In the genomic region with DNA sequence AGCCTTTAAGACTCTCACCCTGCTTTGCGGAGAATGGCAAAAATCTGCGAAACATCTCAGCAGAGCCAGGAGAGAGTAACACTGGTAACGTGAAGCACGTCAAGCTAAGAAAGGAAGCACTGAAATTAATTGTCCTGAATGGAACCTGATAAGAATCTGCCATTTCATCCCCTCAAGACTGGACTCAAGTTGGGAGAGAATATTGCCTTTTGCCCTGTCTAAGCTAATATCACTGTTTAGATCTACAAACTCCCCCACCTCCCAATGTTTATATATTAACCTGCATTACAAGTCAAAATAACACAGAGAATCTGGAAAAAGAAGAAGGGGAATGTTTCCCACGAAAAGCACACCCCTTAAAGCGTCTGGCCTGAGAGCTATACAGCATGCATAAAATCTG, we compare ENCODE assay signal across 1 cellular context.
TF ChIP-seq lines count a peak whose summit lies in the region.

No MANE protein-coding gene starts in this region.

TF ChIP-seq in K562, 482 proteins besides CTCF, POLR2A, EP300 and RAD21 (continued from another document):
- TF ChIP-seq, protein P1, sequence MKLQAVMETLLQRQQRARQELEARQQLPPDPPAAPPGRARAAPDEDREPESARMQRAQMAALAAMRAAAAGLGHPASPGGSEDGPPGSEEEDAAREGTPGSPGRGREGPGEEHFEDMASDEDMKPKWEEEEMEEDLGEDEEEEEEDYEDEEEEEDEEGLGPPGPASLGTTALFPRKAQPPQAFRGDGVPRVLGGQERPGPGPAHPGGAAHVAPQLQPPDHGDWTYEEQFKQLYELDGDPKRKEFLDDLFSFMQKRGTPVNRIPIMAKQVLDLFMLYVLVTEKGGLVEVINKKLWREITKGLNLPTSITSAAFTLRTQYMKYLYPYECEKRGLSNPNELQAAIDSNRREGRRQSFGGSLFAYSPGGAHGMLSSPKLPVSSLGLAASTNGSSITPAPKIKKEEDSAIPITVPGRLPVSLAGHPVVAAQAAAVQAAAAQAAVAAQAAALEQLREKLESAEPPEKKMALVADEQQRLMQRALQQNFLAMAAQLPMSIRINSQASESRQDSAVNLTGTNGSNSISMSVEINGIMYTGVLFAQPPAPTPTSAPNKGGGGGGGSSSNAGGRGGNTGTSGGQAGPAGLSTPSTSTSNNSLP (IDR thresholded peaks at IDR 0.05; ENCODE audit: borderline replicate concordance, low read depth, low read length) = 0 out of 2 replicates have a peak, but pooled peaks have one; percentile 11
- TF ChIP-seq MTF1 (CRISPR knock-in tag; IDR thresholded peaks at IDR 0.05; ENCODE audit: borderline replicate concordance) = no peak
- no peak for TF ChIP-seq ZNF586 (CRISPR knock-in tag; conservative IDR thresholded peaks at IDR 0.05)
- no peak for TF ChIP-seq NFIX (CRISPR knock-in tag; IDR thresholded peaks at IDR 0.05; ENCODE audit: low read depth)
- TF ChIP-seq EGR1 (conservative IDR thresholded peaks at IDR 0.05) = no peak
- no peak for TF ChIP-seq RBFOX2 (IDR thresholded peaks at IDR 0.05; ENCODE audit: low read depth, low read length)
- TF ChIP-seq, protein P2, sequence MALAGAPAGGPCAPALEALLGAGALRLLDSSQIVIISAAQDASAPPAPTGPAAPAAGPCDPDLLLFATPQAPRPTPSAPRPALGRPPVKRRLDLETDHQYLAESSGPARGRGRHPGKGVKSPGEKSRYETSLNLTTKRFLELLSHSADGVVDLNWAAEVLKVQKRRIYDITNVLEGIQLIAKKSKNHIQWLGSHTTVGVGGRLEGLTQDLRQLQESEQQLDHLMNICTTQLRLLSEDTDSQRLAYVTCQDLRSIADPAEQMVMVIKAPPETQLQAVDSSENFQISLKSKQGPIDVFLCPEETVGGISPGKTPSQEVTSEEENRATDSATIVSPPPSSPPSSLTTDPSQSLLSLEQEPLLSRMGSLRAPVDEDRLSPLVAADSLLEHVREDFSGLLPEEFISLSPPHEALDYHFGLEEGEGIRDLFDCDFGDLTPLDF (CRISPR knock-in tag; IDR thresholded peaks at IDR 0.05) = no peak
- no peak for TF ChIP-seq PHB (CRISPR knock-in tag; IDR thresholded peaks at IDR 0.05)
- no peak for TF ChIP-seq MCM7 (IDR thresholded peaks at IDR 0.05)
- TF ChIP-seq FOSL1 (tag; conservative IDR thresholded peaks at IDR 0.05) = no peak
- TF ChIP-seq ZSCAN29 (IDR thresholded peaks at IDR 0.05) = no peak
- peak; percentile 93 for TF ChIP-seq DPF2 (IDR thresholded peaks at IDR 0.05)
- TF ChIP-seq, protein P3, sequence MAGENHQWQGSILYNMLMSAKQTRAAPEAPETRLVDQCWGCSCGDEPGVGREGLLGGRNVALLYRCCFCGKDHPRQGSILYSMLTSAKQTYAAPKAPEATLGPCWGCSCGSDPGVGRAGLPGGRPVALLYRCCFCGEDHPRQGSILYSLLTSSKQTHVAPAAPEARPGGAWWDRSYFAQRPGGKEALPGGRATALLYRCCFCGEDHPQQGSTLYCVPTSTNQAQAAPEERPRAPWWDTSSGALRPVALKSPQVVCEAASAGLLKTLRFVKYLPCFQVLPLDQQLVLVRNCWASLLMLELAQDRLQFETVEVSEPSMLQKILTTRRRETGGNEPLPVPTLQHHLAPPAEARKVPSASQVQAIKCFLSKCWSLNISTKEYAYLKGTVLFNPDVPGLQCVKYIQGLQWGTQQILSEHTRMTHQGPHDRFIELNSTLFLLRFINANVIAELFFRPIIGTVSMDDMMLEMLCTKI (IDR thresholded peaks at IDR 0.05; ENCODE audit: partially characterized antibody) = no peak
- TF ChIP-seq, protein P4, sequence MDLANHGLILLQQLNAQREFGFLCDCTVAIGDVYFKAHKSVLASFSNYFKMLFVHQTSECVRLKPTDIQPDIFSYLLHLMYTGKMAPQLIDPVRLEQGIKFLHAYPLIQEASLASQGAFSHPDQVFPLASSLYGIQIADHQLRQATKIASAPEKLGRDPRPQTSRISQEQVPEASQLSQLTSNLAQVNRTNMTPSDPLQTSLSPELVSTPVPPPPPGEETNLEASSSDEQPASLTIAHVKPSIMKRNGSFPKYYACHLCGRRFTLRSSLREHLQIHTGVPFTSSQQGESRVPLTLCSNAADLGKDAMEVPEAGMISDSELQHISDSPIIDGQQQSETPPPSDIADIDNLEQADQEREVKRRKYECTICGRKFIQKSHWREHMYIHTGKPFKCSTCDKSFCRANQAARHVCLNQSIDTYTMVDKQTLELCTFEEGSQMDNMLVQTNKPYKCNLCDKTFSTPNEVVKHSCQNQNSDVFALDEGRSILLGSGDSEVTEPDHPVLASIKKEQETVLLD (IDR thresholded peaks at IDR 0.05) = peak; percentile 35; the same call in 1 of the 2 replicates
- TF ChIP-seq MEIS2 (IDR thresholded peaks at IDR 0.05; ENCODE audit: partially characterized antibody) = peak; percentile 64
- TF ChIP-seq LCOR (CRISPR knock-in tag; IDR thresholded peaks at IDR 0.05) = 0 out of 2 replicates have a peak, but pooled peaks have one; percentile 16
- TF ChIP-seq ZNF212 (CRISPR knock-in tag; IDR thresholded peaks at IDR 0.05) = no peak
- TF ChIP-seq C11orf30 (IDR thresholded peaks at IDR 0.05; ENCODE audit: low read depth) = peak; percentile 84
- TF ChIP-seq ZBTB7A (IDR thresholded peaks at IDR 0.05; ENCODE audit: borderline replicate concordance, control insufficient read depth, low read depth, low read length) = no peak
- no peak for TF ChIP-seq CEBPG (CRISPR knock-in tag; IDR thresholded peaks at IDR 0.05)
- no peak for TF ChIP-seq CEBPG (tag; conservative IDR thresholded peaks at IDR 0.05 in 1 of 2, IDR thresholded peaks at IDR 0.05 in 1 of 2)
- TF ChIP-seq, protein P5, sequence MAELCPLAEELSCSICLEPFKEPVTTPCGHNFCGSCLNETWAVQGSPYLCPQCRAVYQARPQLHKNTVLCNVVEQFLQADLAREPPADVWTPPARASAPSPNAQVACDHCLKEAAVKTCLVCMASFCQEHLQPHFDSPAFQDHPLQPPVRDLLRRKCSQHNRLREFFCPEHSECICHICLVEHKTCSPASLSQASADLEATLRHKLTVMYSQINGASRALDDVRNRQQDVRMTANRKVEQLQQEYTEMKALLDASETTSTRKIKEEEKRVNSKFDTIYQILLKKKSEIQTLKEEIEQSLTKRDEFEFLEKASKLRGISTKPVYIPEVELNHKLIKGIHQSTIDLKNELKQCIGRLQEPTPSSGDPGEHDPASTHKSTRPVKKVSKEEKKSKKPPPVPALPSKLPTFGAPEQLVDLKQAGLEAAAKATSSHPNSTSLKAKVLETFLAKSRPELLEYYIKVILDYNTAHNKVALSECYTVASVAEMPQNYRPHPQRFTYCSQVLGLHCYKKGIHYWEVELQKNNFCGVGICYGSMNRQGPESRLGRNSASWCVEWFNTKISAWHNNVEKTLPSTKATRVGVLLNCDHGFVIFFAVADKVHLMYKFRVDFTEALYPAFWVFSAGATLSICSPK (IDR thresholded peaks at IDR 0.05; ENCODE audit: borderline replicate concordance) = no peak
- TF ChIP-seq COPS2 (conservative IDR thresholded peaks at IDR 0.05) = no peak
- no peak for TF ChIP-seq HSF4 (CRISPR knock-in tag; IDR thresholded peaks at IDR 0.05; ENCODE audit: borderline replicate concordance)
- no peak for TF ChIP-seq HNRNPH1 (optimal IDR thresholded peaks at IDR 0.05; ENCODE audit: low read depth, low read length)
